Comparison of ENCODE assay signal across 29 cellular contexts in the genomic region with DNA sequence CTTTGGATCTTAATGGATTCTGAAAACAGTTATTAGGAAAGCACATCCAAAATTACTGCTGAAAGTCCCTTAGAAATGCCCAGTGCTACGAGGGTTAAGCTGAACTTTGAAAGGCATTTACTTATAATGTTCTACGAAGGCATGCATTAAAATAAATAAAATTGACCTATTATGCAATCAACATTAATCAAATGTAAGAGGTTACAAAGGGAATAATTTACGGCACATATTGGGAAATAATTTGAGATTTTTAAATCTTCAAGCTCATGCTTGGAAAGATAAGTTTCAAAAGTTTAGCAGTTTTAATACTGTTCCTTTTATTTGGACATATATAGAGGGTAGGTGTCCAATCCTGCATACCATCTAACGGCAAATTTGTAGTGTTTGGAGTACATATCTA.
"Had no signal": no experiment of that assay in that cellular context is flagged by ENCODE, and none has a peak within 500 bp of the region (broad histone marks: within the 10 kb centered on the region; RNA-seq: fewer than 3 reads in every experiment).

No MANE protein-coding gene starts in this region.

- H3K36me3 ChIP-seq: stomach, suprapubic skin, thoracic aorta, thyroid gland, tibial artery, tibial nerve, transverse colon, upper lobe of left lung, upper lobe of right lung, uterus, vagina had no signal

- FAIRE-seq: urothelium cell line had no signal

- H3K4me1 Mint-ChIP-seq: stimulated activated effector memory CD8-positive, alpha-beta T cell treated with anti-CD3 and anti-CD28 coated beads, Interleukin-12 subunit alpha, Interleukin-12 subunit beta, amount 100 ng/mL, for 72 hours; stimulated activated memory B cell treated with anti-CD40 and anti-IgM and Interleukin-4, amounts not matched to agents 10 μg/mL and 1 μg/mL and 100 μg/mL, for 72 hours; stimulated activated naive B cell treated with anti-CD40 and anti-IgM and Interleukin-4, amounts not matched to agents 10 μg/mL and 1 μg/mL and 100 μg/mL, for 72 hours; stimulated activated naive CD8-positive, alpha-beta T cell treated with anti-CD3 and anti-CD28 coated beads, Interleukin-15, amount 100 ng/mL, for 72 hours had no signal

- H3K27me3 ChIP-seq: stomach, suprapubic skin, testis, thyroid gland, tibial artery, tibial nerve, transverse colon, upper lobe of left lung, upper lobe of right lung, uterus, vagina had no signal

- H3K27me3 Mint-ChIP-seq: stimulated activated memory B cell treated with anti-CD40 and anti-IgM and Interleukin-4, amounts not matched to agents 10 μg/mL and 1 μg/mL and 100 μg/mL, for 72 hours; stimulated activated naive B cell treated with anti-CD40 and anti-IgM and Interleukin-4, amounts not matched to agents 10 μg/mL and 1 μg/mL and 100 μg/mL, for 72 hours; stimulated activated naive CD8-positive, alpha-beta T cell treated with anti-CD3 and anti-CD28 coated beads, Interleukin-15, amount 100 ng/mL, for 72 hours; stimulated activated naive CD8-positive, alpha-beta T cell treated with anti-CD3 and anti-CD28 coated beads, Interleukin-15, Interleukin-2, amounts not matched to agents 100 ng/mL and 50 ng/mL, for 24 hours; type B pancreatic cell had no signal

- H3K9me3 ChIP-seq: testis, thoracic aorta, thyroid gland, uterus, vagina had no signal

- H3K4me3 Mint-ChIP-seq: stimulated activated effector memory CD8-positive, alpha-beta T cell treated with anti-CD3 and anti-CD28 coated beads, Interleukin-12 subunit alpha, Interleukin-12 subunit beta, amount 100 ng/mL, for 72 hours; stimulated activated memory B cell treated with anti-CD40 and anti-IgM and Interleukin-4, amounts not matched to agents 10 μg/mL and 1 μg/mL and 100 μg/mL, for 72 hours; stimulated activated naive B cell treated with anti-CD40 and anti-IgM and Interleukin-4, amounts not matched to agents 10 μg/mL and 1 μg/mL and 100 μg/mL, for 72 hours; stimulated activated naive CD8-positive, alpha-beta T cell treated with anti-CD3 and anti-CD28 coated beads, Interleukin-15, amount 100 ng/mL, for 72 hours; stimulated activated naive CD8-positive, alpha-beta T cell treated with anti-CD3 and anti-CD28 coated beads, Interleukin-15, Interleukin-2, amounts not matched to agents 100 ng/mL and 50 ng/mL, for 24 hours; type B pancreatic cell had no signal

- H3K36me3 Mint-ChIP-seq: stimulated activated effector memory CD8-positive, alpha-beta T cell treated with anti-CD3 and anti-CD28 coated beads, Interleukin-12 subunit alpha, Interleukin-12 subunit beta, amount 100 ng/mL, for 72 hours; stimulated activated memory B cell treated with anti-CD40 and anti-IgM and Interleukin-4, amounts not matched to agents 10 μg/mL and 1 μg/mL and 100 μg/mL, for 72 hours; stimulated activated naive B cell treated with anti-CD40 and anti-IgM and Interleukin-4, amounts not matched to agents 10 μg/mL and 1 μg/mL and 100 μg/mL, for 72 hours; type B pancreatic cell had no signal

- DNase-seq: stimulated activated CD4-positive, alpha-beta T cell treated with anti-CD3 and anti-CD28 coated beads, Interleukin-2, amount 100 ng/mL, for 48 hours; stimulated activated CD4-positive, alpha-beta T cell treated with anti-CD3 and anti-CD28 coated beads, Interleukin-4, amount 100 ng/mL, for 1 hour; stimulated activated CD4-positive, alpha-beta T cell treated with anti-CD3 and anti-CD28 coated beads, Interleukin-4, amount 100 ng/mL, for 24 hours; stimulated activated CD4-positive, alpha-beta T cell treated with anti-CD3 and anti-CD28 coated beads, Interleukin-4, amount 100 ng/mL, for 4 hours; stimulated activated CD8-positive, alpha-beta memory T cell treated with anti-CD3 and anti-CD28 coated beads, Interleukin-4, amount 100 ng/mL, for 48 hours; stimulated activated naive B cell treated with anti-CD40 and anti-IgM and Interleukin-4, amounts not matched to agents 10 μg/mL and 1 μg/mL and 100 μg/mL, for 72 hours; stimulated activated naive CD4-positive, alpha-beta T cell; stimulated activated naive CD4-positive, alpha-beta T cell treated with Interleukin-2 at 50 U/mL for 16 hours; stimulated activated naive CD8-positive, alpha-beta T cell treated with anti-CD3 and anti-CD28 coated beads, Interleukin-15, amount 100 ng/mL, for 72 hours; stimulated activated naive CD8-positive, alpha-beta T cell treated with anti-CD3 and anti-CD28 coated beads, Interleukin-15, Interleukin-2, amounts not matched to agents 100 U/mL and 50 U/mL, for 24 hours; stomach; substantia nigra; testis; thyroid gland; tibial artery; transverse colon; trophoblast cell; upper lobe of left lung; upper lobe of right lung; uterus had no signal

- H3K4me3 ChIP-seq: stomach, suprapubic skin, testis, thoracic aorta, thyroid gland, tibial artery, tibial nerve, transverse colon, upper lobe of left lung, upper lobe of right lung, uterus, vagina had no signal

- ATAC-seq: stimulated activated effector memory CD8-positive, alpha-beta T cell treated with anti-CD3 and anti-CD28 coated beads, Interleukin-12 subunit alpha, Interleukin-12 subunit beta, amount 100 ng/mL, for 72 hours; stimulated activated memory B cell treated with anti-CD40 and anti-IgM and Interleukin-4, amounts not matched to agents 10 μg/mL and 1 μg/mL and 100 μg/mL, for 72 hours; stimulated activated naive B cell treated with anti-CD40 and anti-IgM and Interleukin-4, amounts not matched to agents 10 μg/mL and 1 μg/mL and 100 μg/mL, for 72 hours; stimulated activated naive CD8-positive, alpha-beta T cell treated with anti-CD3 and anti-CD28 coated beads, Interleukin-15, amount 100 ng/mL, for 72 hours; stimulated activated naive CD8-positive, alpha-beta T cell treated with anti-CD3 and anti-CD28 coated beads, Interleukin-15, Interleukin-2, amounts not matched to agents 100 U/mL and 50 U/mL, for 24 hours; upper lobe of right lung had no signal

- H3K27ac Mint-ChIP-seq: stimulated activated effector memory CD8-positive, alpha-beta T cell treated with anti-CD3 and anti-CD28 coated beads, Interleukin-12 subunit alpha, Interleukin-12 subunit beta, amount 100 ng/mL, for 72 hours; stimulated activated memory B cell treated with anti-CD40 and anti-IgM and Interleukin-4, amounts not matched to agents 10 μg/mL and 1 μg/mL and 100 μg/mL, for 72 hours; stimulated activated naive B cell treated with anti-CD40 and anti-IgM and Interleukin-4, amounts not matched to agents 10 μg/mL and 1 μg/mL and 100 μg/mL, for 72 hours; stimulated activated naive CD8-positive, alpha-beta T cell treated with anti-CD3 and anti-CD28 coated beads, Interleukin-15, amount 100 ng/mL, for 72 hours; stimulated activated naive CD8-positive, alpha-beta T cell treated with anti-CD3 and anti-CD28 coated beads, Interleukin-15, Interleukin-2, amounts not matched to agents 100 ng/mL and 50 ng/mL, for 24 hours; type B pancreatic cell had no signal

- H3K27ac ChIP-seq: stomach, suprapubic skin, testis, thoracic aorta, thyroid gland, tibial artery, tibial nerve, transverse colon, upper lobe of left lung, upper lobe of right lung, uterus, vagina had no signal

- H3K4me1 ChIP-seq: stomach, suprapubic skin, testis, thyroid gland, tibial artery, tibial nerve, transverse colon, upper lobe of left lung, upper lobe of right lung, uterus, vagina had no signal
